Comparison of ENCODE assay signal across 8 cellular contexts in genomic region chr1:33180226-33181037, GRCh38. TPM values are rescaled to one million over a fixed set of nuclear protein-coding genes. Genes with fewer than 3 reads are reported as not detected.
A peak's percentile ranks its signal among the peaks of the same experiment; 100 is the strongest.
DNase-seq lines count a peak whose midpoint lies in the region; ATAC-seq and TF ChIP-seq lines count a peak whose summit lies in the region.

No MANE protein-coding gene starts in this region.

- DNase-seq in COLO829 (ENCODE audit: low spot score) (peak; percentile 91), LNCaP clone FGC (ENCODE audit: low read depth) (peak; percentile 56), RPMI7951 (ENCODE audit: low read depth) (peak; percentile 91), fibroblast of lung (ENCODE audit: low read depth in 2 of 2) (peak; percentile 81 to 85), naive B cell (peak; percentile 73)
- DNase-seq in stimulated activated CD8-positive, alpha-beta memory T cell treated with anti-CD3 and anti-CD28 coated beads, Interleukin-7, amount 100 ng/mL, for 4 hours (ENCODE audit: low read depth in 2 of 2), result peak; percentile 47 to 77

- H3K27me3 Mint-ChIP-seq in activated T-helper 17 cell treated with anti-CD3 and anti-CD28 coated beads, Interleukin-2, amount 50 U/mL, for 72 hours, result peaks cover under 1% of the 10 kb centered on the region
- peaks cover 6 to 22% (median 21%) of the 10 kb centered on the region in 3 donors for H3K27me3 Mint-ChIP-seq in naive B cell

- H3K4me2 ChIP-seq in fibroblast of lung (ENCODE audit: extremely low read depth, insufficient read depth, low read length), result peak overlapping the region; percentile 93

- ATAC-seq in GM21737 (IDR thresholded peaks at IDR 0.05; ENCODE audit: unreplicated experiment) (peak; percentile 67), naive B cell (ENCODE audit: low read depth in 2 of 2) (peak; percentile 81 to 83)
- ATAC-seq in activated T-helper 17 cell treated with anti-CD3 and anti-CD28 coated beads, Interleukin-2, amount 50 U/mL, for 72 hours (replicated peaks), result peak; percentile 94

- peak overlapping the region; percentile 76 for H3K4me3 ChIP-seq in LNCaP clone FGC (ENCODE audit: low read depth, low read length)
- H3K4me3 ChIP-seq in fibroblast of lung (replicated peaks in 1 of 4; ENCODE audit: control extremely low read depth in 1 of 4, insufficient read depth in 1 of 4, low read depth in 3 of 4, low read length in 4 of 4), result peak overlapping the region; percentile 67 to 71 (median 69)

- H3K9ac ChIP-seq in fibroblast of lung (ENCODE audit: insufficient read depth, low read length), result peak overlapping the region; percentile 44

- H4K20me1 ChIP-seq in fibroblast of lung (ENCODE audit: control insufficient read depth, extremely low read depth, insufficient read depth, low read length), result no peaks in the 10 kb centered on the region

- no peaks in the 10 kb centered on the region for H3K79me2 ChIP-seq in fibroblast of lung (ENCODE audit: control insufficient read depth, insufficient read depth, low read length)

- peak overlapping the region; percentile 17 for H3K27ac Mint-ChIP-seq in activated T-helper 17 cell treated with anti-CD3 and anti-CD28 coated beads, Interleukin-2, amount 50 U/mL, for 72 hours
- peak overlapping the region in 5 of 6 donors; percentile 80 to 94 (median 94) for H3K27ac Mint-ChIP-seq in naive B cell

- peak overlapping the region; percentile 67 for H3K4me3 Mint-ChIP-seq in activated T-helper 17 cell treated with anti-CD3 and anti-CD28 coated beads, Interleukin-2, amount 50 U/mL, for 72 hours
- peak overlapping the region; percentile 85 to 95 (median 88) for H3K4me3 Mint-ChIP-seq in naive B cell

- peaks cover 3% of the 10 kb centered on the region for H3K27me3 ChIP-seq in fibroblast of lung (ENCODE audit: control insufficient read depth, insufficient read depth, low read length)

- H2AFZ ChIP-seq in fibroblast of lung (ENCODE audit: low read length), result peak overlapping the region; percentile 77

- peaks cover 6% of the 10 kb centered on the region for H3K4me1 ChIP-seq in fibroblast of lung (ENCODE audit: control insufficient read depth, extremely low read depth, insufficient read depth, low read length)

- H3K4me1 Mint-ChIP-seq in activated T-helper 17 cell treated with anti-CD3 and anti-CD28 coated beads, Interleukin-2, amount 50 U/mL, for 72 hours, result peaks cover 17% of the 10 kb centered on the region
- H3K4me1 Mint-ChIP-seq in naive B cell, result peaks cover 21 to 26% (median 21%) of the 10 kb centered on the region in 3 donors

- no peak overlapping the region for H3K27ac ChIP-seq in fibroblast of lung (ENCODE audit: insufficient read depth, low read length)

- H3K9me3 ChIP-seq in fibroblast of lung (ENCODE audit: control insufficient read depth, insufficient read depth, low read depth, low read length), result no peaks in the 10 kb centered on the region

- no peaks in the 10 kb centered on the region for H3K9me3 Mint-ChIP-seq in activated T-helper 17 cell treated with anti-CD3 and anti-CD28 coated beads, Interleukin-2, amount 50 U/mL, for 72 hours
- H3K9me3 Mint-ChIP-seq in naive B cell, result no peaks in the 10 kb centered on the region

- H3K36me3 ChIP-seq in fibroblast of lung (ENCODE audit: control insufficient read depth, insufficient read depth, low read length), result no peaks in the 10 kb centered on the region

- no peaks in the 10 kb centered on the region for H3K36me3 Mint-ChIP-seq in activated T-helper 17 cell treated with anti-CD3 and anti-CD28 coated beads, Interleukin-2, amount 50 U/mL, for 72 hours (ENCODE audit: low read depth)
- H3K36me3 Mint-ChIP-seq in naive B cell, result no peaks in the 10 kb centered on the region

- TF ChIP-seq CTCF in LNCaP clone FGC (IDR thresholded peaks at IDR 0.05; ENCODE audit: control insufficient read depth, extremely low read depth, insufficient read depth) (no peak), fibroblast of lung (conservative IDR thresholded peaks at IDR 0.05 in 1 of 2, IDR thresholded peaks at IDR 0.05 in 1 of 2; ENCODE audit: low read depth in 1 of 2, low read length in 2 of 2) (no peak)

RNA-seq across cellular contexts. Expression of gene TRIM62, which starts 1.4 kb away (rescaled TPM):
- total RNA-seq in RPMI7951 (2014; rRNA removed; shearing (Covaris generic)), result 5.6 and 6.2 TPM in 2 replicates
- 1 to 10 TPM; 4.3 to 6.5 TPM for total RNA-seq in activated T-helper 17 cell treated with anti-CD3 and anti-CD28 coated beads, Interleukin-2, amount 50 U/mL, for 72 hours
- 1.8 and 3.1 TPM in 2 replicates for total RNA-seq in fibroblast of lung
- 2.4 and 3.1 TPM in 2 replicates for polyA plus RNA-seq in fibroblast of lung
- 4.9 and 5.3 TPM in 2 replicates for polyA plus RNA-seq in fibroblast of lung (2012)
- 13.3 and 20.9 TPM in 2 replicates for polyA minus RNA-seq in fibroblast of lung (ENCODE audit: low replicate concordance)
- 1 to 10 TPM; 1.5 to 6.1 (median 4.7) TPM for polyA plus RNA-seq in naive B cell (ENCODE audit: low read depth in 6 of 6)
